ENCODE assay signal across 8 cellular contexts in genomic region chr10:97640868-97641811, GRCh38. TPM values are rescaled to one million over a fixed set of nuclear protein-coding genes. Genes with fewer than 3 reads are reported as not detected.
DNase-seq lines count a peak whose midpoint lies in the region; ATAC-seq and TF ChIP-seq lines count a peak whose summit lies in the region.

No MANE protein-coding gene starts in this region.

- WGBS in spleen, 5 donors, result 2 to 4% (median 2%) methylated on average over 30 to 67 of the region's 67 CpGs

- peak; percentile 35 for DNase-seq in activated CD4-positive, CD25-positive, alpha-beta regulatory T cell treated with anti-CD3 and anti-CD28 coated beads, Interleukin-2, amount 50 U/mL, for 72 hours
- no peak for DNase-seq in activated CD4-positive, CD25-positive, alpha-beta regulatory T cell (lab: John Stamatoyannopoulos, UW)
- DNase-seq in RKO (ENCODE audit: low spot score) (peak; percentile 70), breast epithelium (ENCODE audit: low spot score in 2 of 2) (peak in 1 of 2 donors; percentile 20), islet precursor cell (peak; percentile 79), spleen (peak; percentile 85), NK-92 (lab: John Stamatoyannopoulos, UW; ENCODE audit: unreplicated experiment) (no peak)

- no peaks in the 10 kb centered on the region for H3K9me3 ChIP-seq in breast epithelium
- H3K9me3 ChIP-seq in spleen, result no peaks in the 10 kb centered on the region

- H3K27me3 ChIP-seq in breast epithelium, result no peaks in the 10 kb centered on the region
- no peaks in the 10 kb centered on the region for H3K27me3 ChIP-seq in spleen (replicated peaks in 1 of 7)

- ATAC-seq in HG03025 (IDR thresholded peaks at IDR 0.05; ENCODE audit: low FRiP score, unreplicated experiment), result peak; percentile 40

- H3K4me1 ChIP-seq in breast epithelium, result peaks cover 0 to 9% of the 10 kb centered on the region in 2 donors
- peaks cover 11 to 38% (median 19%) of the 10 kb centered on the region in 6 donors for H3K4me1 ChIP-seq in spleen

- intact Hi-C loops in breast epithelium (cut with DNase I; ENCODE audit: low total_unique reads) (no loop called here), spleen (cut with DNase I; ENCODE audit: low total_unique reads) (no loop called here)

- peak overlapping the region; percentile 89 to 93 for H3K27ac ChIP-seq in breast epithelium
- H3K27ac ChIP-seq in spleen, result peak overlapping the region; percentile 31 to 95 (median 90)

- H3K4me3 ChIP-seq in breast epithelium (peak overlapping the region; percentile 79 to 90 (median 84)), spleen (peak overlapping the region; percentile 42 to 95 (median 80))

- H3K36me3 ChIP-seq in breast epithelium (no peaks in the 10 kb centered on the region), spleen (peaks cover 0 to 26% (median 3%) of the 10 kb centered on the region in 6 donors)

- TF ChIP-seq POLR2A in breast epithelium (IDR thresholded peaks at IDR 0.05), result no peak
- TF ChIP-seq POLR2A in spleen (IDR thresholded peaks at IDR 0.05), result no peak

- TF ChIP-seq CTCF in breast epithelium (IDR thresholded peaks at IDR 0.05) (no peak), spleen (IDR thresholded peaks at IDR 0.05 in 8 of 11, conservative IDR thresholded peaks at IDR 0.05 in 3 of 11) (no peak)

RNA-seq across cellular contexts. Expression of gene PI4K2A, which starts 0.7 kb away (rescaled TPM):
- total RNA-seq in breast epithelium, result 10 to 100 TPM; 18.0 to 24.8 (median 21.5) TPM
- 10 to 100 TPM; 19.1 to 28.7 (median 23.4) TPM for total RNA-seq in spleen
- polyA plus RNA-seq in spleen, result 10 to 100 TPM in 1 of 3 donors, 1 to 10 TPM in 2; 7.1 to 14.3 (median 7.5) TPM

RNA-seq across cellular contexts. Expression of gene MORN4, which starts 7.8 kb away (rescaled TPM):
- total RNA-seq in breast epithelium (1 to 10 TPM; 3.5 to 9.4 (median 6.9) TPM), spleen (1 to 10 TPM; 1.6 to 5.0 (median 2.8) TPM)
- polyA plus RNA-seq in spleen, result 1 to 10 TPM; 2.0 to 2.8 (median 2.6) TPM

RNA-seq across cellular contexts. Expression of gene AVPI1, which starts 45.9 kb away (rescaled TPM):
- total RNA-seq in breast epithelium, result 10 to 100 TPM; 23.9 to 42.4 (median 39.0) TPM
- 10 to 100 TPM in 6 of 7 donors, 1 to 10 TPM in 1; 4.8 to 35.8 (median 16.0) TPM for total RNA-seq in spleen
- 10 to 100 TPM in 1 of 3 donors, 1 to 10 TPM in 2; 4.0 to 12.2 (median 6.2) TPM for polyA plus RNA-seq in spleen

RNA-seq across cellular contexts. Expression of gene C10orf62, which starts 51.6 kb away (rescaled TPM):
- total RNA-seq in breast epithelium, result under 1 TPM in 2 of 3 donors, not detected in 1; 0.32 to 0.33 TPM
- total RNA-seq in spleen, result not detected
- polyA plus RNA-seq in spleen, result not detected

RNA-seq across cellular contexts. Expression of gene HOGA1, which starts 57.0 kb away (rescaled TPM):
- total RNA-seq in breast epithelium (10 to 100 TPM in 1 of 3 donors, 1 to 10 TPM in 2; 1.9 to 11.0 (median 2.3) TPM), spleen (under 1 TPM in 2 of 7 donors, not detected in 5; 0.19 to 0.32 TPM)
- polyA plus RNA-seq in spleen, result under 1 TPM; 0.11 to 0.42 (median 0.15) TPM

Comparison
In these comparisons a context has a peak if more than half of its experiments do, and no peak if none do; other contexts are left out.
1. DNase-seq: peak in activated CD4-positive, CD25-positive, alpha-beta regulatory T cell treated with anti-CD3 and anti-CD28 coated beads, Interleukin-2, amount 50 U/mL, for 72 hours (single experiment), RKO (single experiment), islet precursor cell (single experiment) and spleen (single experiment); none in activated CD4-positive, CD25-positive, alpha-beta regulatory T cell (0 of 4) and NK-92 (single experiment).